Comparison of ENCODE assay signal across 26 cellular contexts in genomic region chr4:119170195-119170594, GRCh38. TPM values are rescaled to one million over a fixed set of nuclear protein-coding genes. Genes with fewer than 3 reads are reported as not detected.
A peak's percentile ranks its signal among the peaks of the same experiment; 100 is the strongest.
DNase-seq lines count a peak whose midpoint lies in the region; ATAC-seq and TF ChIP-seq lines count a peak whose summit lies in the region.
"Had no signal": no experiment of that assay in that cellular context is flagged by ENCODE, and none has a peak within 500 bp of the region (broad histone marks: within the 10 kb centered on the region; RNA-seq: fewer than 3 reads in every experiment).

No MANE protein-coding gene starts in this region.

- H3K4me1 ChIP-seq in OCI-LY7 (ENCODE audit: insufficient read depth, low read length, poor library complexity, severe bottlenecking) (no peaks in the 10 kb centered on the region), foreskin keratinocyte (no peaks in the 10 kb centered on the region), HAP-1 (no peaks in the 10 kb centered on the region)
- H3K4me1 ChIP-seq: SJCRH30 had no signal

- intact Hi-C loops in OCI-LY7 (cut with micrococcal nuclease; ENCODE audit: unreplicated experiment) = no loop called here

- no peak overlapping the region for H3K4me3 ChIP-seq in AG04450 (ENCODE audit: low read depth, low read length)
- no peak overlapping the region for H3K4me3 ChIP-seq in H7 (ENCODE audit: insufficient read depth, low read depth, low read length)
- H3K4me3 ChIP-seq in OCI-LY7 (ENCODE audit: low read depth, low read length, poor library complexity, severe bottlenecking) = no peak overlapping the region
- H3K4me3 ChIP-seq in HAP-1 = no peak overlapping the region
- H3K4me3 ChIP-seq: SJCRH30 had no signal

- H3K9me2 ChIP-seq in OCI-LY7 (ENCODE audit: insufficient read depth, low read length) = no peaks in the 10 kb centered on the region

- H3K9me3 ChIP-seq in AG04450 (ENCODE audit: control insufficient read depth, insufficient read depth, low read length) (no peaks in the 10 kb centered on the region; the same call in 1 of the 2 replicates), OCI-LY7 (ENCODE audit: low read length) (no peaks in the 10 kb centered on the region), HAP-1 (no peaks in the 10 kb centered on the region)

- H3K27ac ChIP-seq in AG04450 (ENCODE audit: low read depth, low read length) (no peak overlapping the region), OCI-LY7 (ENCODE audit: low read depth, low read length, poor library complexity, severe bottlenecking) (no peak overlapping the region), foreskin keratinocyte (no peak overlapping the region)
- H3K27ac ChIP-seq: C4-2B, HL-60, SJCRH30 had no signal

- no peaks in the 10 kb centered on the region for H4K20me1 ChIP-seq in OCI-LY7 (ENCODE audit: insufficient read depth, low read length)

- TF ChIP-seq CTCF in AG04450 (IDR thresholded peaks at IDR 0.05; ENCODE audit: low read depth, low read length) (0 out of 2 replicates have a peak, but pooled peaks have one; percentile 4), OCI-LY7 (conservative IDR thresholded peaks at IDR 0.05; ENCODE audit: low read length) (peak; percentile 28; the same call in 1 of the 2 replicates), foreskin keratinocyte (conservative IDR thresholded peaks at IDR 0.05) (peak; percentile 14)

- no peaks in the 10 kb centered on the region for H3K36me3 ChIP-seq in H7 (replicated peaks; ENCODE audit: control insufficient read depth, insufficient read depth, low read length)
- H3K36me3 ChIP-seq in OCI-LY7 (ENCODE audit: insufficient read depth, low read length) = no peaks in the 10 kb centered on the region
- no peaks in the 10 kb centered on the region for H3K36me3 ChIP-seq in HAP-1 (replicated peaks)
- H3K36me3 ChIP-seq: SJCRH30 had no signal

- CTCF ChIA-PET in AG04450 (lab: Charles Lee) = no interaction called here
- CTCF ChIA-PET in OCI-LY7 (lab: Charles Lee; ENCODE audit: unreplicated experiment) = no interaction called here

- no TSS peak for BruUV-seq in OCI-LY7 (replicated peaks; lab: Mats Ljungman, UMichigan)

- H3K27me3 ChIP-seq in AG04450 (ENCODE audit: control insufficient read depth, insufficient read depth, low read length) (no peaks in the 10 kb centered on the region), H7 (ENCODE audit: control insufficient read depth, insufficient read depth, low read length) (no peaks in the 10 kb centered on the region), foreskin keratinocyte (no peaks in the 10 kb centered on the region), HAP-1 (ENCODE audit: low read depth) (no peaks in the 10 kb centered on the region)
- H3K27me3 ChIP-seq: SJCRH30 had no signal

- in situ Hi-C loops in HAP-1 (cut with MboI; ENCODE audit: low sequenced_read_pairs) = no loop called here

- H3K4me2 ChIP-seq in OCI-LY7 (ENCODE audit: low read length) = no peak overlapping the region

- no peaks in the 10 kb centered on the region for H3K79me2 ChIP-seq in OCI-LY7 (ENCODE audit: insufficient read depth, low read depth, low read length)

- DNase-seq in AG04450 (ENCODE audit: low read depth, low spot score) = no peak
- DNase-seq in H7 = peak; percentile 13
- DNase-seq in OCI-LY7 (ENCODE audit: low spot score) = no peak
- DNase-seq in foreskin keratinocyte = no peak
- DNase-seq in HAP-1 (ENCODE audit: low spot score in 2 of 2) = no peak
- no peak for DNase-seq in activated CD8-positive, alpha-beta memory T cell treated with anti-CD3 and anti-CD28 coated beads, Interleukin-2, amount 50 U/mL, for 4 hours
- DNase-seq: CD8-positive, alpha-beta memory T cell; DMS 273 treated with DMSO at 0.1 percent for 48 hours; DMS79; EL; GF-D8; NCI-H1105; NCI-H1436 treated with DMSO at 0.1 percent for 48 hours; NCI-H187 treated with DMSO at 0.1 percent for 48 hours; NCI-H446; NCI-H524 treated with DMSO at 0.1 percent for 48 hours; NCI-H774; PC-3; SJCRH30; T-cell had no signal

- no peak overlapping the region for H2AFZ ChIP-seq in OCI-LY7 (ENCODE audit: low read length)

- ATAC-seq in foreskin keratinocyte (no peak), HG03342 (IDR thresholded peaks at IDR 0.05; ENCODE audit: unreplicated experiment) (no peak)
- ATAC-seq: PC-3, T-cell had no signal

- POLR2A ChIA-PET in AG04450 (lab: Yijun Ruan, JAX) = no interaction called here
- POLR2A ChIA-PET in OCI-LY7 (lab: Charles Lee) = interaction anchor here (1.0 kb wide), 1 partner anchor 9 kb away, joined by 5 read pairs; no protein-coding TSS in a partner anchor

RNA-seq across cellular contexts. Expression of gene MYOZ2, which starts 34.6 kb away (rescaled TPM):
- polyA plus RNA-seq in AG04450 (2011; rRNA removed) = 0.07 and 0.10 TPM in 2 replicates
- polyA minus RNA-seq in AG04450 (2011; rRNA and poly(A)+ RNA removed) = not detected in 2 replicates
- total RNA-seq in H7 (2014; rRNA removed; shearing (Covaris generic)) = not detected in 2 replicates
- not detected in 2 replicates for total RNA-seq in OCI-LY7 (2014; rRNA removed; shearing (Covaris generic))
- total RNA-seq in OCI-LY7 (2022) = not detected in 2 replicates
- not detected in 2 replicates for total RNA-seq in foreskin keratinocyte
- polyA plus RNA-seq in foreskin keratinocyte = not detected in 2 replicates
- total RNA-seq: CD8-positive, alpha-beta memory T cell; H4; M059J; PC-3; T-cell had no signal
- polyA plus RNA-seq: CD8-positive, alpha-beta memory T cell; IgD-negative memory B cell had no signal

RNA-seq across cellular contexts. Expression of gene USP53, which starts 42.3 kb away (rescaled TPM):
- polyA plus RNA-seq in AG04450 (2011; rRNA removed) = 15.6 and 19.0 TPM in 2 replicates
- 14.8 and 19.2 TPM in 2 replicates for polyA minus RNA-seq in AG04450 (2011; rRNA and poly(A)+ RNA removed)
- total RNA-seq in H7 (2014; rRNA removed; shearing (Covaris generic)) = 16.5 and 26.5 TPM in 2 replicates
- 4.9 and 6.7 TPM in 2 replicates for total RNA-seq in OCI-LY7 (2014; rRNA removed; shearing (Covaris generic))
- 9.2 and 10.5 TPM in 2 replicates for total RNA-seq in OCI-LY7 (2022)
- total RNA-seq in foreskin keratinocyte = 22.7 and 24.5 TPM in 2 replicates
- 3.0 and 4.3 TPM in 2 replicates for polyA plus RNA-seq in foreskin keratinocyte
